Comparison of ENCODE assay signal across 9 cellular contexts in the genomic region with DNA sequence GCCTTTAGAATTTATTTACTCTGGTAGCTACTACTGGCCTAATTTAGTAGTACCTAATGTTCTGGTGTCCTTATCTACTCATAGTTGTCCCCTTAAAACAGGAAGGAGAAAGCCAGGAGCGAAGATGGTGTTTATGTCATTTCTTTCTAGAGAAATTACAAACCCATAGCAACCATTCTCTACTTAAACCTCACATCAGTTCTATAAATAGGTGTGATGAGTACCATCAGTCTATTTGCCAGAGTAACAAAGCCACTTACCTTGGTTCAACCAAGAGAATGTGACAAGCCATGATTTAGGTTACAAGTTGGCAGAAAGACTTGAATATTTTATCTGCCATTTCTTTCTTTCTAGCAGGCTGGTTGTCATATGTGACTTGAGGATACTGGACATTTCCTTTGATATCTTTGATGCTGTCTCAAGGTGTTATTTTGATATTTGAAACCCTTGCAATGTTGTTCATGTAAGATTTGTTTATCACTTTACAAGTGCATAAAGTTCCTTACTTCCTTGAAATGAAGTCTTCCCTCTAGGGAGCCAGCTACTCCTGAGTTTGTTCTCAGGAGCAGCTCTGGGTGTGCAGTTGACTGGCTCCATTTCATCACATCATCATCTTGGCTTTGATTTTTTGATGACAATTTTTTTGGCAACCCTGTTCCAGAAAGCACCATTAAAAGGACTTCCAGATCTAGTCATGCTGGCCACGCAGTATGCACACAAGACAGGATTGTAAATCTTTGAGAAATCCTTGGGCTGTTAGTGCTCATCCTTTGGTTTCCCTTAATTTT.
DNase-seq lines count a peak whose midpoint lies in the region; ATAC-seq and TF ChIP-seq lines count a peak whose summit lies in the region.
"Had no signal": no experiment of that assay in that cellular context is flagged by ENCODE, and none has a peak within 500 bp of the region (broad histone marks: within the 10 kb centered on the region; RNA-seq: fewer than 3 reads in every experiment).

No MANE protein-coding gene starts in this region.

- ATAC-seq in activated CD4-positive, alpha-beta T cell treated with anti-CD3 and anti-CD28 coated beads for 36 hours = peak; percentile 21
- ATAC-seq in HG02798 (IDR thresholded peaks at IDR 0.05; ENCODE audit: poor library complexity, unreplicated experiment) (peak; percentile 25), GM18873 (IDR thresholded peaks at IDR 0.05; ENCODE audit: low FRiP score, unreplicated experiment) (no peak)

- POLR2A ChIA-PET in activated CD4-positive, alpha-beta T cell treated with anti-CD3 and anti-CD28 coated beads for 36 hours (lab: Charles Lee) = no interaction called here
- POLR2A ChIA-PET in MCF 10A (lab: Yijun Ruan, JAX) = interaction anchor here (1.4 kb wide), 1 partner anchor 343 kb away, joined by 6 read pairs; no protein-coding TSS in a partner anchor

- TF ChIP-seq EP300 in sigmoid colon (IDR thresholded peaks at IDR 0.05) = no peak

- DNase-seq in activated CD4-positive, alpha-beta T cell treated with anti-CD3 and anti-CD28 coated beads for 36 hours = no peak
- no peak for DNase-seq in activated CD4-positive, alpha-beta T cell treated with anti-CD3 and anti-CD28 coated beads for 1 hour
- no peak for DNase-seq in sigmoid colon
- DNase-seq in MCF 10A (ENCODE audit: unreplicated experiment) = no peak
- no peak for DNase-seq in NCI-H510A (lab: John Stamatoyannopoulos, UW)
- DNase-seq: adrenal gland had no signal

- peak overlapping the region; percentile 90 for H3K27ac Mint-ChIP-seq in activated CD4-positive, alpha-beta T cell treated with anti-CD3 and anti-CD28 coated beads for 36 hours
- H3K27ac Mint-ChIP-seq in activated naive CD8-positive, alpha-beta T cell = peak overlapping the region; percentile 83
- no peak overlapping the region for H3K27ac Mint-ChIP-seq in MCF 10A (ENCODE audit: low read depth, unreplicated experiment)

- peaks cover 35% of the 10 kb centered on the region for H3K36me3 Mint-ChIP-seq in activated CD4-positive, alpha-beta T cell treated with anti-CD3 and anti-CD28 coated beads for 36 hours (ENCODE audit: low read depth)
- H3K36me3 Mint-ChIP-seq in activated naive CD8-positive, alpha-beta T cell = peaks cover 59% of the 10 kb centered on the region
- H3K36me3 Mint-ChIP-seq in MCF 10A (ENCODE audit: insufficient read depth, unreplicated experiment) = peaks cover 19% of the 10 kb centered on the region

- peak overlapping the region; percentile 6 to 36 (median 28) for H3K27ac ChIP-seq in sigmoid colon
- H3K27ac ChIP-seq: adrenal gland had no signal

- H3K4me1 ChIP-seq in sigmoid colon = peaks cover 0 to 45% (median 38%) of the 10 kb centered on the region in 4 donors

- no TSS peak for BruUV-seq in MCF 10A (replicated peaks; lab: Mats Ljungman, UMichigan)

- no peak for TF ChIP-seq POLR2A in sigmoid colon (IDR thresholded peaks at IDR 0.05)

- H3K9me3 Mint-ChIP-seq in activated CD4-positive, alpha-beta T cell treated with anti-CD3 and anti-CD28 coated beads for 36 hours (ENCODE audit: low read depth) = no peaks in the 10 kb centered on the region
- H3K9me3 Mint-ChIP-seq in activated naive CD8-positive, alpha-beta T cell (ENCODE audit: low read depth) = no peaks in the 10 kb centered on the region
- H3K9me3 Mint-ChIP-seq in MCF 10A (ENCODE audit: unreplicated experiment) = no peaks in the 10 kb centered on the region

- WGBS in sigmoid colon, 2 donors = 93 to 96% methylated on average over 2 of the region's 2 CpGs

- peaks cover 56% of the 10 kb centered on the region for H3K4me1 Mint-ChIP-seq in activated CD4-positive, alpha-beta T cell treated with anti-CD3 and anti-CD28 coated beads for 36 hours
- peaks cover 42% of the 10 kb centered on the region for H3K4me1 Mint-ChIP-seq in activated naive CD8-positive, alpha-beta T cell (ENCODE audit: low read depth)
- H3K4me1 Mint-ChIP-seq in MCF 10A (ENCODE audit: insufficient read depth, unreplicated experiment) = peaks cover 42% of the 10 kb centered on the region

- no peaks in the 10 kb centered on the region for H3K27me3 ChIP-seq in sigmoid colon
- H3K27me3 ChIP-seq: adrenal gland had no signal

- no peak overlapping the region for H3K4me3 Mint-ChIP-seq in activated CD4-positive, alpha-beta T cell treated with anti-CD3 and anti-CD28 coated beads for 36 hours
- H3K4me3 Mint-ChIP-seq in activated naive CD8-positive, alpha-beta T cell = no peak overlapping the region
- no peak overlapping the region for H3K4me3 Mint-ChIP-seq in MCF 10A (ENCODE audit: unreplicated experiment)

- CTCF ChIA-PET in activated CD4-positive, alpha-beta T cell treated with anti-CD3 and anti-CD28 coated beads for 36 hours (lab: Charles Lee) = interaction anchor here (0.7 to 1.2 kb wide), 2 partner anchors 18 to 333 kb away, joined by 3 read pairs; no protein-coding TSS in a partner anchor
- CTCF ChIA-PET in MCF 10A (lab: Yijun Ruan, JAX) = no interaction called here

- no peaks in the 10 kb centered on the region for H3K9me3 ChIP-seq in sigmoid colon
- H3K9me3 ChIP-seq: adrenal gland had no signal

- H3K27me3 Mint-ChIP-seq in activated CD4-positive, alpha-beta T cell treated with anti-CD3 and anti-CD28 coated beads for 36 hours = no peaks in the 10 kb centered on the region
- no peaks in the 10 kb centered on the region for H3K27me3 Mint-ChIP-seq in activated naive CD8-positive, alpha-beta T cell
- no peaks in the 10 kb centered on the region for H3K27me3 Mint-ChIP-seq in MCF 10A (ENCODE audit: insufficient read depth, unreplicated experiment)

- intact Hi-C loops in activated CD4-positive, alpha-beta T cell treated with anti-CD3 and anti-CD28 coated beads for 36 hours (cut with DNase I, micrococcal nuclease) = loop anchor here (1.0 to 5.0 kb wide), 6 partner anchors 9 to 295 kb away; no protein-coding TSS in a partner anchor
- intact Hi-C loops in sigmoid colon (cut with DNase I) = no loop called here
- intact Hi-C loops in MCF 10A (cut with micrococcal nuclease) = no loop called here

- H3K36me3 ChIP-seq in sigmoid colon = no peaks in the 10 kb centered on the region
- H3K36me3 ChIP-seq: adrenal gland had no signal

- no peak overlapping the region for H3K4me3 ChIP-seq in sigmoid colon
- H3K4me3 ChIP-seq: adrenal gland had no signal

- TF ChIP-seq CTCF in sigmoid colon (IDR thresholded peaks at IDR 0.05) (no peak), MCF 10A (IDR thresholded peaks at IDR 0.05; ENCODE audit: unreplicated experiment) (no peak)

Comparison
In these comparisons a context has a peak if more than half of its experiments do, and no peak if none do; other contexts are left out.
1. intact Hi-C loops: an anchor here in activated CD4-positive, alpha-beta T cell treated with anti-CD3 and anti-CD28 coated beads for 36 hours (1.0 to 5.0 kb wide); none called in sigmoid colon and MCF 10A.